Comparison of ENCODE assay signal across 1 cellular context in the genomic region with DNA sequence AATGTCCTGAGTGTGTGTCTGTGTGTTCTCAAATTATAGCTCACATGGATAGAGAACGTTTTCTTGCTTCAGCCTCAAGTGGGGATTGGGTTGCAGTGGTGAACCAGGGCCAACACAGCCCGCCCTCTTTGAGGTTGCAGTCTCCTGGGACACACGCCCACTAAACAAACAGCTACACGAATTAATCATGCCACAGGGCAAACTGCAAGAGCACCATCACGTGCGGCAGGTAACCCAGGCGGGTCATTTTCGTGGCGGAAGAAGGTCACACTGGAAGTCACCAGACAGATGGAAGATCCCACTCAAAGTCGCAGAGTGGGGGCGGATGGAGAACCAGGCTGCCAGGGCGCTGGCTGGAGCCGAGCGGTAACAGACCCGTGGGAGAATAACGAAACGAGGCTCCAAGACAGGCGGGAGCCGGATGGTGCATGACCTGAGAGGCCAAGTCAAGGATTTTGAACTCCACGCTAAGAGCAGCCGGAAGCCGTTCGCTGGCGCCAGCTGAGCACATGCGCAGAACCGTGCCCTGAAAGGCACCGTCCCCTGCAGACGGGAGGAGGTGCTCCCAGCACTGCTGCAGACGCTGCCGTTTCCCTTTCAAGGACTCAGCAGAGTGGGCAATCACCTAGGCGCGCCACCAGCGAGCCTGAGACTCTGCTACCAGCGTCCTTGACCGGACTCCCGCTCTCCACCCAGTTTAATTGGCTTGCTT.
A peak's percentile ranks its signal among the peaks of the same experiment; 100 is the strongest.
TF ChIP-seq lines count a peak whose summit lies in the region.

No MANE protein-coding gene starts in this region.

TF ChIP-seq in HEK293, 187 proteins besides CTCF, POLR2A, EP300 and RAD21 (continued from another document and continues in another):
- TF ChIP-seq, protein P1, sequence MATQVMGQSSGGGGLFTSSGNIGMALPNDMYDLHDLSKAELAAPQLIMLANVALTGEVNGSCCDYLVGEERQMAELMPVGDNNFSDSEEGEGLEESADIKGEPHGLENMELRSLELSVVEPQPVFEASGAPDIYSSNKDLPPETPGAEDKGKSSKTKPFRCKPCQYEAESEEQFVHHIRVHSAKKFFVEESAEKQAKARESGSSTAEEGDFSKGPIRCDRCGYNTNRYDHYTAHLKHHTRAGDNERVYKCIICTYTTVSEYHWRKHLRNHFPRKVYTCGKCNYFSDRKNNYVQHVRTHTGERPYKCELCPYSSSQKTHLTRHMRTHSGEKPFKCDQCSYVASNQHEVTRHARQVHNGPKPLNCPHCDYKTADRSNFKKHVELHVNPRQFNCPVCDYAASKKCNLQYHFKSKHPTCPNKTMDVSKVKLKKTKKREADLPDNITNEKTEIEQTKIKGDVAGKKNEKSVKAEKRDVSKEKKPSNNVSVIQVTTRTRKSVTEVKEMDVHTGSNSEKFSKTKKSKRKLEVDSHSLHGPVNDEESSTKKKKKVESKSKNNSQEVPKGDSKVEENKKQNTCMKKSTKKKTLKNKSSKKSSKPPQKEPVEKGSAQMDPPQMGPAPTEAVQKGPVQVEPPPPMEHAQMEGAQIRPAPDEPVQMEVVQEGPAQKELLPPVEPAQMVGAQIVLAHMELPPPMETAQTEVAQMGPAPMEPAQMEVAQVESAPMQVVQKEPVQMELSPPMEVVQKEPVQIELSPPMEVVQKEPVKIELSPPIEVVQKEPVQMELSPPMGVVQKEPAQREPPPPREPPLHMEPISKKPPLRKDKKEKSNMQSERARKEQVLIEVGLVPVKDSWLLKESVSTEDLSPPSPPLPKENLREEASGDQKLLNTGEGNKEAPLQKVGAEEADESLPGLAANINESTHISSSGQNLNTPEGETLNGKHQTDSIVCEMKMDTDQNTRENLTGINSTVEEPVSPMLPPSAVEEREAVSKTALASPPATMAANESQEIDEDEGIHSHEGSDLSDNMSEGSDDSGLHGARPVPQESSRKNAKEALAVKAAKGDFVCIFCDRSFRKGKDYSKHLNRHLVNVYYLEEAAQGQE (tag by site-specific recombination; IDR thresholded peaks at IDR 0.05) = no peak
- TF ChIP-seq ZNF169 (tag by site-specific recombination; IDR thresholded peaks at IDR 0.05) (no peak), ZNF707 (tag by site-specific recombination; IDR thresholded peaks at IDR 0.05) (no peak; the same call in 1 of the 2 replicates), ZNF155 (tag by site-specific recombination; IDR thresholded peaks at IDR 0.05) (no peak), EGR2 (tag by site-specific recombination; IDR thresholded peaks at IDR 0.05; ENCODE audit: low read depth) (peak; percentile 93), ZFHX2 (tag by site-specific recombination; conservative IDR thresholded peaks at IDR 0.05) (peak; percentile 96), ZNF324 (tag by site-specific recombination; IDR thresholded peaks at IDR 0.05) (no peak), ZNF2 (tag by site-specific recombination; IDR thresholded peaks at IDR 0.05) (no peak), GLIS1 (tag by site-specific recombination; IDR thresholded peaks at IDR 0.05) (no peak), HOXD13 (CRISPR knock-in tag; IDR thresholded peaks at IDR 0.05; ENCODE audit: borderline replicate concordance) (no peak), OVOL3 (tag by site-specific recombination; IDR thresholded peaks at IDR 0.05) (no peak), ZBTB1 (tag by site-specific recombination; IDR thresholded peaks at IDR 0.05) (no peak), ZNF777 (tag by site-specific recombination; IDR thresholded peaks at IDR 0.05; ENCODE audit: borderline replicate concordance) (no peak), RBAK (tag by site-specific recombination; IDR thresholded peaks at IDR 0.05) (no peak), ZNF391 (tag by site-specific recombination; IDR thresholded peaks at IDR 0.05; ENCODE audit: borderline replicate concordance, low read depth) (0 out of 2 replicates have a peak, but pooled peaks have one; percentile 13), ZNF548 (tag by site-specific recombination; IDR thresholded peaks at IDR 0.05) (no peak), SETDB1 (IDR thresholded peaks at IDR 0.05; ENCODE audit: insufficient read length, low read length) (peak; percentile 62), ZNF19 (tag by site-specific recombination; IDR thresholded peaks at IDR 0.05; ENCODE audit: low read depth) (no peak), BCL11A (tag by site-specific recombination; IDR thresholded peaks at IDR 0.05; ENCODE audit: low read depth) (peak; percentile 55; the same call in 1 of the 2 replicates), FEZF1 (tag by site-specific recombination; IDR thresholded peaks at IDR 0.05) (no peak), ZNF266 (tag by site-specific recombination; IDR thresholded peaks at IDR 0.05; ENCODE audit: low read depth) (no peak), OSR2 (tag by site-specific recombination; IDR thresholded peaks at IDR 0.05) (peak; percentile 22; the same call in 1 of the 2 replicates), ZFP37 (tag by site-specific recombination; IDR thresholded peaks at IDR 0.05) (no peak), ZNF610 (tag by site-specific recombination; IDR thresholded peaks at IDR 0.05; ENCODE audit: borderline replicate concordance) (no peak), ZNF791 (tag by site-specific recombination; IDR thresholded peaks at IDR 0.05) (no peak), IKZF3 (tag by site-specific recombination; IDR thresholded peaks at IDR 0.05) (no peak), ZNF677 (tag by site-specific recombination; IDR thresholded peaks at IDR 0.05) (no peak), KLF1 (tag by site-specific recombination; IDR thresholded peaks at IDR 0.05) (peak; percentile 100), ZNF292 (tag by site-specific recombination; IDR thresholded peaks at IDR 0.05; ENCODE audit: borderline replicate concordance, low read depth) (no peak), ZFP3 (tag by site-specific recombination; IDR thresholded peaks at IDR 0.05; ENCODE audit: low read depth) (no peak), MYNN (tag by site-specific recombination; IDR thresholded peaks at IDR 0.05; ENCODE audit: borderline replicate concordance) (no peak), ZNF544 (tag by site-specific recombination; IDR thresholded peaks at IDR 0.05) (no peak), ZNF394 (tag by site-specific recombination; IDR thresholded peaks at IDR 0.05; ENCODE audit: borderline replicate concordance) (no peak), ZNF629 (tag by site-specific recombination; IDR thresholded peaks at IDR 0.05) (peak; percentile 44; the same call in 1 of the 2 replicates), HOXC10 (CRISPR knock-in tag; IDR thresholded peaks at IDR 0.05) (no peak), ZXDB (tag by site-specific recombination; IDR thresholded peaks at IDR 0.05) (peak; percentile 60), ZBTB20 (tag by site-specific recombination; IDR thresholded peaks at IDR 0.05) (no peak; the same call in 1 of the 2 replicates)
- TF ChIP-seq, protein P2, sequence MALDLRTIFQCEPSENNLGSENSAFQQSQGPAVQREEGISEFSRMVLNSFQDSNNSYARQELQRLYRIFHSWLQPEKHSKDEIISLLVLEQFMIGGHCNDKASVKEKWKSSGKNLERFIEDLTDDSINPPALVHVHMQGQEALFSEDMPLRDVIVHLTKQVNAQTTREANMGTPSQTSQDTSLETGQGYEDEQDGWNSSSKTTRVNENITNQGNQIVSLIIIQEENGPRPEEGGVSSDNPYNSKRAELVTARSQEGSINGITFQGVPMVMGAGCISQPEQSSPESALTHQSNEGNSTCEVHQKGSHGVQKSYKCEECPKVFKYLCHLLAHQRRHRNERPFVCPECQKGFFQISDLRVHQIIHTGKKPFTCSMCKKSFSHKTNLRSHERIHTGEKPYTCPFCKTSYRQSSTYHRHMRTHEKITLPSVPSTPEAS (tag by site-specific recombination; IDR thresholded peaks at IDR 0.05) = no peak
- TF ChIP-seq, protein P3, sequence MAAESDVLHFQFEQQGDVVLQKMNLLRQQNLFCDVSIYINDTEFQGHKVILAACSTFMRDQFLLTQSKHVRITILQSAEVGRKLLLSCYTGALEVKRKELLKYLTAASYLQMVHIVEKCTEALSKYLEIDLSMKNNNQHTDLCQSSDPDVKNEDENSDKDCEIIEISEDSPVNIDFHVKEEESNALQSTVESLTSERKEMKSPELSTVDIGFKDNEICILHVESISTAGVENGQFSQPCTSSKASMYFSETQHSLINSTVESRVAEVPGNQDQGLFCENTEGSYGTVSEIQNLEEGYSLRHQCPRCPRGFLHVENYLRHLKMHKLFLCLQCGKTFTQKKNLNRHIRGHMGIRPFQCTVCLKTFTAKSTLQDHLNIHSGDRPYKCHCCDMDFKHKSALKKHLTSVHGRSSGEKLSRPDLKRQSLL (tag by site-specific recombination; IDR thresholded peaks at IDR 0.05) = no peak
- TF ChIP-seq, protein P4, sequence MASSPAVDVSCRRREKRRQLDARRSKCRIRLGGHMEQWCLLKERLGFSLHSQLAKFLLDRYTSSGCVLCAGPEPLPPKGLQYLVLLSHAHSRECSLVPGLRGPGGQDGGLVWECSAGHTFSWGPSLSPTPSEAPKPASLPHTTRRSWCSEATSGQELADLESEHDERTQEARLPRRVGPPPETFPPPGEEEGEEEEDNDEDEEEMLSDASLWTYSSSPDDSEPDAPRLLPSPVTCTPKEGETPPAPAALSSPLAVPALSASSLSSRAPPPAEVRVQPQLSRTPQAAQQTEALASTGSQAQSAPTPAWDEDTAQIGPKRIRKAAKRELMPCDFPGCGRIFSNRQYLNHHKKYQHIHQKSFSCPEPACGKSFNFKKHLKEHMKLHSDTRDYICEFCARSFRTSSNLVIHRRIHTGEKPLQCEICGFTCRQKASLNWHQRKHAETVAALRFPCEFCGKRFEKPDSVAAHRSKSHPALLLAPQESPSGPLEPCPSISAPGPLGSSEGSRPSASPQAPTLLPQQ (tag by site-specific recombination; IDR thresholded peaks at IDR 0.05) = peak; percentile 29; the same call in 1 of the 2 replicates
- TF ChIP-seq, protein P5, sequence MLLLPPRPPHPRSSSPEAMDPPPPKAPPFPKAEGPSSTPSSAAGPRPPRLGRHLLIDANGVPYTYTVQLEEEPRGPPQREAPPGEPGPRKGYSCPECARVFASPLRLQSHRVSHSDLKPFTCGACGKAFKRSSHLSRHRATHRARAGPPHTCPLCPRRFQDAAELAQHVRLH (tag by site-specific recombination; IDR thresholded peaks at IDR 0.05) = no peak
- TF ChIP-seq, protein P6, sequence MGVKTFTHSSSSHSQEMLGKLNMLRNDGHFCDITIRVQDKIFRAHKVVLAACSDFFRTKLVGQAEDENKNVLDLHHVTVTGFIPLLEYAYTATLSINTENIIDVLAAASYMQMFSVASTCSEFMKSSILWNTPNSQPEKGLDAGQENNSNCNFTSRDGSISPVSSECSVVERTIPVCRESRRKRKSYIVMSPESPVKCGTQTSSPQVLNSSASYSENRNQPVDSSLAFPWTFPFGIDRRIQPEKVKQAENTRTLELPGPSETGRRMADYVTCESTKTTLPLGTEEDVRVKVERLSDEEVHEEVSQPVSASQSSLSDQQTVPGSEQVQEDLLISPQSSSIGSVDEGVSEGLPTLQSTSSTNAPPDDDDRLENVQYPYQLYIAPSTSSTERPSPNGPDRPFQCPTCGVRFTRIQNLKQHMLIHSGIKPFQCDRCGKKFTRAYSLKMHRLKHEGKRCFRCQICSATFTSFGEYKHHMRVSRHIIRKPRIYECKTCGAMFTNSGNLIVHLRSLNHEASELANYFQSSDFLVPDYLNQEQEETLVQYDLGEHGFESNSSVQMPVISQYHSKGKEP (tag by site-specific recombination; IDR thresholded peaks at IDR 0.05) = peak; percentile 78
- TF ChIP-seq, protein P7, sequence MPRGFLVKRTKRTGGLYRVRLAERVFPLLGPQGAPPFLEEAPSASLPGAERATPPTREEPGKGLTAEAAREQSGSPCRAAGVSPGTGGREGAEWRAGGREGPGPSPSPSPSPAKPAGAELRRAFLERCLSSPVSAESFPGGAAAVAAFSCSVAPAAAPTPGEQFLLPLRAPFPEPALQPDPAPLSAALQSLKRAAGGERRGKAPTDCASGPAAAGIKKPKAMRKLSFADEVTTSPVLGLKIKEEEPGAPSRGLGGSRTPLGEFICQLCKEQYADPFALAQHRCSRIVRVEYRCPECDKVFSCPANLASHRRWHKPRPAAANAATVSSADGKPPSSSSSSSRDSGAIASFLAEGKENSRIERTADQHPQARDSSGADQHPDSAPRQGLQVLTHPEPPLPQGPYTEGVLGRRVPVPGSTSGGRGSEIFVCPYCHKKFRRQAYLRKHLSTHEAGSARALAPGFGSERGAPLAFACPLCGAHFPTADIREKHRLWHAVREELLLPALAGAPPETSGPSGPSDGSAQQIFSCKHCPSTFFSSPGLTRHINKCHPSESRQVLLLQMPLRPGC (tag by site-specific recombination; IDR thresholded peaks at IDR 0.05) = no peak
- TF ChIP-seq, protein P8, sequence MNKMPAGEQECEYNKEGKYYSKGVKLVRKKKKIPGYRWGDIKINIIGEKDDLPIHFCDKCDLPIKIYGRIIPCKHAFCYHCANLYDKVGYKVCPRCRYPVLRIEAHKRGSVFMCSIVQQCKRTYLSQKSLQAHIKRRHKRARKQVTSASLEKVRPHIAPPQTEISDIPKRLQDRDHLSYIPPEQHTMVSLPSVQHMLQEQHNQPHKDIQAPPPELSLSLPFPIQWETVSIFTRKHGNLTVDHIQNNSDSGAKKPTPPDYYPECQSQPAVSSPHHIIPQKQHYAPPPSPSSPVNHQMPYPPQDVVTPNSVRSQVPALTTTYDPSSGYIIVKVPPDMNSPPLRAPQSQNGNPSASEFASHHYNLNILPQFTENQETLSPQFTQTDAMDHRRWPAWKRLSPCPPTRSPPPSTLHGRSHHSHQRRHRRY (tag by site-specific recombination; IDR thresholded peaks at IDR 0.05) = no peak
- TF ChIP-seq, protein P9, sequence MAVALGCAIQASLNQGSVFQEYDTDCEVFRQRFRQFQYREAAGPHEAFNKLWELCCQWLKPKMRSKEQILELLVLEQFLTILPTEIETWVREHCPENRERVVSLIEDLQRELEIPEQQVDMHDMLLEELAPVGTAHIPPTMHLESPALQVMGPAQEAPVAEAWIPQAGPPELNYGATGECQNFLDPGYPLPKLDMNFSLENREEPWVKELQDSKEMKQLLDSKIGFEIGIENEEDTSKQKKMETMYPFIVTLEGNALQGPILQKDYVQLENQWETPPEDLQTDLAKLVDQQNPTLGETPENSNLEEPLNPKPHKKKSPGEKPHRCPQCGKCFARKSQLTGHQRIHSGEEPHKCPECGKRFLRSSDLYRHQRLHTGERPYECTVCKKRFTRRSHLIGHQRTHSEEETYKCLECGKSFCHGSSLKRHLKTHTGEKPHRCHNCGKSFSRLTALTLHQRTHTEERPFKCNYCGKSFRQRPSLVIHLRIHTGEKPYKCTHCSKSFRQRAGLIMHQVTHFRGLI (tag by site-specific recombination; IDR thresholded peaks at IDR 0.05) = peak; percentile 43; the same call in 1 of the 2 replicates
- TF ChIP-seq, protein P10, sequence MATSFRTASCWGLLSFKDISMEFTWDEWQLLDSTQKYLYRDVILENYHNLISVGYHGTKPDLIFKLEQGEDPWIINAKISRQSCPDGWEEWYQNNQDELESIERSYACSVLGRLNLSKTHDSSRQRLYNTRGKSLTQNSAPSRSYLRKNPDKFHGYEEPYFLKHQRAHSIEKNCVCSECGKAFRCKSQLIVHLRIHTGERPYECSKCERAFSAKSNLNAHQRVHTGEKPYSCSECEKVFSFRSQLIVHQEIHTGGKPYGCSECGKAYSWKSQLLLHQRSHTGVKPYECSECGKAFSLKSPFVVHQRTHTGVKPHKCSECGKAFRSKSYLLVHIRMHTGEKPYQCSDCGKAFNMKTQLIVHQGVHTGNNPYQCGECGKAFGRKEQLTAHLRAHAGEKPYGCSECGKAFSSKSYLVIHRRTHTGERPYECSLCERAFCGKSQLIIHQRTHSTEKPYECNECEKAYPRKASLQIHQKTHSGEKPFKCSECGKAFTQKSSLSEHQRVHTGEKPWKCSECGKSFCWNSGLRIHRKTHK (tag by site-specific recombination; IDR thresholded peaks at IDR 0.05) = no peak
